8 cellular contexts compared by ENCODE assay signal in genomic region chr17:76383645-76384221, GRCh38. TPM values are rescaled to one million over a fixed set of nuclear protein-coding genes. Genes with fewer than 3 reads are reported as not detected.
DNase-seq lines count a peak whose midpoint lies in the region; ATAC-seq and TF ChIP-seq lines count a peak whose summit lies in the region.

No MANE protein-coding gene starts in this region.

- H3K9me3 Mint-ChIP-seq in activated CD8-positive, alpha-beta memory T cell treated with anti-CD3 and anti-CD28 coated beads, Interleukin-2, amount 10 ng/mL, durations not matched to agents 7 days and 5 days (ENCODE audit: low read depth) = no peaks in the 10 kb centered on the region
- H3K9me3 Mint-ChIP-seq in natural killer cell treated with Interleukin-12 subunit alpha and Interleukin-12 subunit beta and Interleukin-15 and Interleukin-18, amount 100 ng/mL, for 72 hours = no peaks in the 10 kb centered on the region

- peaks cover 18% of the 10 kb centered on the region for H3K4me1 Mint-ChIP-seq in activated CD8-positive, alpha-beta memory T cell treated with anti-CD3 and anti-CD28 coated beads, Interleukin-2, amount 10 ng/mL, durations not matched to agents 7 days and 5 days
- peaks cover 0 to 16% of the 10 kb centered on the region in 2 donors for H3K4me1 Mint-ChIP-seq in natural killer cell treated with Interleukin-12 subunit alpha and Interleukin-12 subunit beta and Interleukin-15 and Interleukin-18, amount 100 ng/mL, for 72 hours (ENCODE audit: low read depth in 2 of 2)

- H3K36me3 ChIP-seq in upper lobe of right lung = no peaks in the 10 kb centered on the region

- H3K27me3 Mint-ChIP-seq in activated CD8-positive, alpha-beta memory T cell treated with anti-CD3 and anti-CD28 coated beads, Interleukin-2, amount 10 ng/mL, durations not matched to agents 7 days and 5 days = no peaks in the 10 kb centered on the region
- H3K27me3 Mint-ChIP-seq in natural killer cell treated with Interleukin-12 subunit alpha and Interleukin-12 subunit beta and Interleukin-15 and Interleukin-18, amount 100 ng/mL, for 72 hours = no peaks in the 10 kb centered on the region

- intact Hi-C loops in upper lobe of right lung (cut with DNase I) = no loop called here

- ATAC-seq in GM19452 (IDR thresholded peaks at IDR 0.05; ENCODE audit: unreplicated experiment) (peak; percentile 20), esophagus mucosa (peak; percentile 19), upper lobe of right lung (peak; percentile 26)
- ATAC-seq in activated CD8-positive, alpha-beta memory T cell treated with anti-CD3 and anti-CD28 coated beads, Interleukin-2, amount 10 ng/mL, durations not matched to agents 7 days and 5 days = peak; percentile 43
- peak; percentile 43 to 44 for ATAC-seq in natural killer cell treated with Interleukin-12 subunit alpha and Interleukin-12 subunit beta and Interleukin-15 and Interleukin-18, amount 100 ng/mL, for 72 hours

- CTCF ChIA-PET in activated CD8-positive, alpha-beta memory T cell treated with anti-CD3 and anti-CD28 coated beads, Interleukin-2, amount 10 ng/mL, durations not matched to agents 7 days and 5 days (lab: Charles Lee) = interaction anchor here (0.6 to 11.1 kb wide), 14 partner anchors 13 to 528 kb away, joined by 3 to 158 read pairs (median 10); partner anchors contain the start of genes PRPSAP1 and WBP2

- H3K36me3 Mint-ChIP-seq in activated CD8-positive, alpha-beta memory T cell treated with anti-CD3 and anti-CD28 coated beads, Interleukin-2, amount 10 ng/mL, durations not matched to agents 7 days and 5 days = peaks cover 2% of the 10 kb centered on the region
- H3K36me3 Mint-ChIP-seq in natural killer cell treated with Interleukin-12 subunit alpha and Interleukin-12 subunit beta and Interleukin-15 and Interleukin-18, amount 100 ng/mL, for 72 hours = no peaks in the 10 kb centered on the region

- DNase-seq in LoVo (ENCODE audit: low spot score) (peak; percentile 27), upper lobe of right lung (peak; percentile 78), NCI-H2107 treated with DMSO at 0.1 percent for 48 hours (lab: John Stamatoyannopoulos, UW; ENCODE audit: unreplicated experiment) (no peak)
- DNase-seq in activated CD8-positive, alpha-beta memory T cell treated with anti-CD3 and anti-CD28 coated beads, Interleukin-2, amount 10 ng/mL, durations not matched to agents 7 days and 5 days = peak; percentile 81
- DNase-seq in natural killer cell treated with Interleukin-12 subunit alpha and Interleukin-12 subunit beta and Interleukin-15 and Interleukin-18, amount 100 ng/mL, for 72 hours (ENCODE audit: low spot score) = peak; percentile 69

- peak overlapping the region; percentile 81 for H3K4me3 Mint-ChIP-seq in activated CD8-positive, alpha-beta memory T cell treated with anti-CD3 and anti-CD28 coated beads, Interleukin-2, amount 10 ng/mL, durations not matched to agents 7 days and 5 days
- peak overlapping the region; percentile 94 for H3K4me3 Mint-ChIP-seq in natural killer cell treated with Interleukin-12 subunit alpha and Interleukin-12 subunit beta and Interleukin-15 and Interleukin-18, amount 100 ng/mL, for 72 hours

- H3K9me3 ChIP-seq in upper lobe of right lung = no peaks in the 10 kb centered on the region

- H3K27me3 ChIP-seq in upper lobe of right lung = no peaks in the 10 kb centered on the region

- H3K4me1 ChIP-seq in upper lobe of right lung = peaks cover 33% of the 10 kb centered on the region

- peak overlapping the region; percentile 89 for H3K27ac Mint-ChIP-seq in activated CD8-positive, alpha-beta memory T cell treated with anti-CD3 and anti-CD28 coated beads, Interleukin-2, amount 10 ng/mL, durations not matched to agents 7 days and 5 days
- peak overlapping the region; percentile 79 to 92 for H3K27ac Mint-ChIP-seq in natural killer cell treated with Interleukin-12 subunit alpha and Interleukin-12 subunit beta and Interleukin-15 and Interleukin-18, amount 100 ng/mL, for 72 hours

- TF ChIP-seq CTCF in C4-2B (conservative IDR thresholded peaks at IDR 0.05) (no peak; the same call in 1 of the 2 replicates), upper lobe of right lung (IDR thresholded peaks at IDR 0.05) (peak; percentile 36)

- peak overlapping the region; percentile 68 for H3K4me3 ChIP-seq in upper lobe of right lung

- H3K27ac ChIP-seq in C4-2B (peak overlapping the region; percentile 49), upper lobe of right lung (peak overlapping the region; percentile 77)

RNA-seq across cellular contexts. Expression of gene SPHK1, which starts 0.7 kb away (rescaled TPM):
- total RNA-seq in activated CD8-positive, alpha-beta memory T cell treated with anti-CD3 and anti-CD28 coated beads, Interleukin-2, amount 10 ng/mL, durations not matched to agents 7 days and 5 days = 1 to 10 TPM; 5.4 to 8.4 TPM
- total RNA-seq in esophagus mucosa (13.1 TPM), upper lobe of right lung (8.5 TPM)
- total RNA-seq in natural killer cell treated with Interleukin-12 subunit alpha and Interleukin-12 subunit beta and Interleukin-15 and Interleukin-18, amount 100 ng/mL, for 72 hours = 10 to 100 TPM; 13.9 to 14.5 TPM

RNA-seq across cellular contexts. Expression of gene PRPSAP1, which starts 30.0 kb away (rescaled TPM):
- 10 to 100 TPM; 63.9 to 64.7 TPM for total RNA-seq in activated CD8-positive, alpha-beta memory T cell treated with anti-CD3 and anti-CD28 coated beads, Interleukin-2, amount 10 ng/mL, durations not matched to agents 7 days and 5 days
- 42.0 TPM for total RNA-seq in esophagus mucosa
- 10 to 100 TPM; 45.0 to 57.4 TPM for total RNA-seq in natural killer cell treated with Interleukin-12 subunit alpha and Interleukin-12 subunit beta and Interleukin-15 and Interleukin-18, amount 100 ng/mL, for 72 hours
- 60.2 TPM for total RNA-seq in upper lobe of right lung
